In the genomic region with DNA sequence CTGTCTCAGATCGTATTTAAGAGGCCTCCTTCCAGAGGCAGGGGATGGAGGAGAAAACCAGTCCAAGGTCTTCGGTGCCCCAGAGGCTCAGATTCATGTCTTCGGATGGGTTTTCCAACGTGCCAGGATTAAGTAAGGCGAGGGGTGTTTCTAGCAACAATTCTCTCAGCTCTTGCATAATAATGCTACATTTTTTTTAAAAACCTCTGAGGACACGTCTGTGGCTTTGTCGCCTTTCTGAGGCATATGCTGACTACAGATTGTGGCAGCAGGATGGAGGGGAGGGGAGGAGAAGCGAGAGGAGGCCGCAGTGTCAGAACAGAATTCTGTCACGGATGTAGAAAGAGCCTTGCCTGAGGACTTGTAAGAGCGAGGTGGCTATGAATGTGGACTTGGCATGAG, we compare ENCODE assay signal across 9 cellular contexts. TPM values are rescaled to one million over a fixed set of nuclear protein-coding genes. Genes with fewer than 3 reads are reported as not detected.
DNase-seq lines count a peak whose midpoint lies in the region; ATAC-seq and TF ChIP-seq lines count a peak whose summit lies in the region.
"Had no signal": no experiment of that assay in that cellular context is flagged by ENCODE, and none has a peak within 500 bp of the region (broad histone marks: within the 10 kb centered on the region; RNA-seq: fewer than 3 reads in every experiment).

No MANE protein-coding gene starts in this region.

- H3K9me3 Mint-ChIP-seq in activated CD8-positive, alpha-beta T cell treated with anti-CD3 and anti-CD28 coated beads, Interleukin-2, amount 10 ng/mL, durations not matched to agents 7 days and 5 days (ENCODE audit: insufficient read depth) = no peaks in the 10 kb centered on the region

- peak; percentile 63 for ATAC-seq in activated CD8-positive, alpha-beta T cell treated with anti-CD3 and anti-CD28 coated beads, Interleukin-2, amount 10 ng/mL, durations not matched to agents 7 days and 5 days
- ATAC-seq in GM18861 (IDR thresholded peaks at IDR 0.05; ENCODE audit: unreplicated experiment) = no peak
- no peak for ATAC-seq in HG03097 (IDR thresholded peaks at IDR 0.05; ENCODE audit: low FRiP score, unreplicated experiment)

- H3K4me3 ChIP-seq in MM.1S (ENCODE audit: low read length) = no peak overlapping the region
- no peak overlapping the region for H3K4me3 ChIP-seq in prostate gland

- 52% methylated on average over 11 of the region's 11 CpGs for WGBS in prostate gland

- H3K4me1 ChIP-seq in MM.1S (ENCODE audit: low read length) (no peaks in the 10 kb centered on the region), prostate gland (replicated peaks) (peaks cover 16% of the 10 kb centered on the region)

- H3F3A ChIP-seq in MM.1S (ENCODE audit: insufficient read depth, low read length) = no peaks in the 10 kb centered on the region

- CTCF ChIA-PET in activated CD8-positive, alpha-beta T cell treated with anti-CD3 and anti-CD28 coated beads, Interleukin-2, amount 10 ng/mL, durations not matched to agents 7 days and 5 days (lab: Charles Lee) = interaction anchor here (1.0 to 4.6 kb wide), 15 partner anchors 8 to 192 kb away, joined by 3 to 64 read pairs (median 6); partner anchors contain the start of gene CCDC167

- H3K4me1 Mint-ChIP-seq in activated CD8-positive, alpha-beta T cell treated with anti-CD3 and anti-CD28 coated beads, Interleukin-2, amount 10 ng/mL, durations not matched to agents 7 days and 5 days (ENCODE audit: low read depth) = peaks cover 83% of the 10 kb centered on the region

- H4K20me1 ChIP-seq in MM.1S (ENCODE audit: insufficient read depth, low read length) = no peaks in the 10 kb centered on the region

- intact Hi-C loops in prostate gland (cut with DNase I) = no loop called here

- POLR2A ChIA-PET in activated CD8-positive, alpha-beta T cell treated with anti-CD3 and anti-CD28 coated beads, Interleukin-2, amount 10 ng/mL, durations not matched to agents 7 days and 5 days (lab: Charles Lee) = interaction anchor here (0.7 to 3.6 kb wide), 13 partner anchors 9 to 301 kb away, joined by 3 to 129 read pairs (median 5); partner anchors contain the start of genes CCDC167, CMTR1 and MDGA1

- H3K4me3 Mint-ChIP-seq in activated CD8-positive, alpha-beta T cell treated with anti-CD3 and anti-CD28 coated beads, Interleukin-2, amount 10 ng/mL, durations not matched to agents 7 days and 5 days = peak overlapping the region; percentile 83

- peaks cover 6% of the 10 kb centered on the region for H3K36me3 Mint-ChIP-seq in activated CD8-positive, alpha-beta T cell treated with anti-CD3 and anti-CD28 coated beads, Interleukin-2, amount 10 ng/mL, durations not matched to agents 7 days and 5 days (ENCODE audit: low read depth)

- TF ChIP-seq CTCF in MM.1S (IDR thresholded peaks at IDR 0.05; ENCODE audit: low read length) = no peak
- no peak for TF ChIP-seq CTCF in prostate gland (IDR thresholded peaks at IDR 0.05)

- TF ChIP-seq POLR2A in prostate gland (IDR thresholded peaks at IDR 0.05) = no peak

- H3K27me3 Mint-ChIP-seq in activated CD8-positive, alpha-beta T cell treated with anti-CD3 and anti-CD28 coated beads, Interleukin-2, amount 10 ng/mL, durations not matched to agents 7 days and 5 days (ENCODE audit: low read depth) = no peaks in the 10 kb centered on the region

- no peak overlapping the region for H2AFZ ChIP-seq in MM.1S (ENCODE audit: low read length)

- peak overlapping the region; percentile 98 for H3K27ac Mint-ChIP-seq in activated CD8-positive, alpha-beta T cell treated with anti-CD3 and anti-CD28 coated beads, Interleukin-2, amount 10 ng/mL, durations not matched to agents 7 days and 5 days

- no peaks in the 10 kb centered on the region for H3K9me3 ChIP-seq in MM.1S (replicated peaks; ENCODE audit: insufficient read depth, low read length)
- H3K9me3 ChIP-seq in prostate gland = no peaks in the 10 kb centered on the region
- H3K9me3 ChIP-seq: heart right ventricle had no signal

- no peak overlapping the region for H3K4me2 ChIP-seq in MM.1S (ENCODE audit: low read depth, low read length)

- peak; percentile 54 for DNase-seq in AG20443 (ENCODE audit: low spot score)
- peak; percentile 15 for DNase-seq in MM.1S
- DNase-seq in activated CD8-positive, alpha-beta T cell treated with anti-CD3 and anti-CD28 coated beads, Interleukin-2, amount 10 ng/mL, durations not matched to agents 7 days and 5 days = peak; percentile 91
- peak; percentile 36 for DNase-seq in islet precursor cell
- DNase-seq in prostate gland (ENCODE audit: low spot score) = no peak
- no peak for DNase-seq in inferior parietal cortex (ENCODE audit: extremely low spot score)
- DNase-seq: heart right ventricle had no signal

- H3K27ac ChIP-seq in MM.1S (ENCODE audit: low read length) (no peak overlapping the region), prostate gland (no peak overlapping the region)

- no peaks in the 10 kb centered on the region for H3K36me3 ChIP-seq in MM.1S (replicated peaks; ENCODE audit: insufficient read depth, low read length)
- no peaks in the 10 kb centered on the region for H3K36me3 ChIP-seq in prostate gland
- H3K36me3 ChIP-seq: heart right ventricle had no signal

- no peaks in the 10 kb centered on the region for H3K79me2 ChIP-seq in MM.1S (ENCODE audit: low read length)

- H3K9me2 ChIP-seq in MM.1S (replicated peaks; ENCODE audit: insufficient read depth, low read length) = no peaks in the 10 kb centered on the region

- H3K27me3 ChIP-seq in MM.1S (replicated peaks; ENCODE audit: insufficient read depth, low read length) (no peaks in the 10 kb centered on the region; the same call in 1 of the 2 replicates), prostate gland (replicated peaks; ENCODE audit: insufficient read depth) (no peaks in the 10 kb centered on the region)

- no peak overlapping the region for H3K9ac ChIP-seq in MM.1S (ENCODE audit: low read length)

RNA-seq across cellular contexts. Expression of gene CCDC167, which starts 17.7 kb away (rescaled TPM):
- total RNA-seq in activated CD8-positive, alpha-beta T cell treated with anti-CD3 and anti-CD28 coated beads, Interleukin-2, amount 10 ng/mL, durations not matched to agents 7 days and 5 days = 10 to 100 TPM; 64.0 to 69.4 TPM
- total RNA-seq in prostate gland = 10 to 100 TPM; 46.9 to 54.6 TPM

Comparison
In these comparisons a context has a peak if more than half of its experiments do, and no peak if none do; other contexts are left out.
1. DNase-seq: peak in AG20443 (single experiment), MM.1S (single experiment), activated CD8-positive, alpha-beta T cell treated with anti-CD3 and anti-CD28 coated beads, Interleukin-2, amount 10 ng/mL, durations not matched to agents 7 days and 5 days (single experiment) and islet precursor cell (single experiment); none in prostate gland (single experiment) and inferior parietal cortex (single experiment).